In genomic region chr17:40557531-40558299, GRCh38 we compare ENCODE assay signal across 11 cellular contexts. TPM values are rescaled to one million over a fixed set of nuclear protein-coding genes. Genes with fewer than 3 reads are reported as not detected.
DNase-seq lines count a peak whose midpoint lies in the region; ATAC-seq and TF ChIP-seq lines count a peak whose summit lies in the region.
"Had no signal": no experiment of that assay in that cellular context is flagged by ENCODE, and none has a peak within 500 bp of the region (broad histone marks: within the 10 kb centered on the region; RNA-seq: fewer than 3 reads in every experiment).

No MANE protein-coding gene starts in this region.

- DNase-seq in NB4 (ENCODE audit: low read depth) (peak; percentile 67), esophagus squamous epithelium (lab: John Stamatoyannopoulos, UW) (no peak), ovary (peak in 4 of 5 donors; percentile 58 to 77 (median 70)), DMS79 treated with DMSO at 0.1 percent for 48 hours (lab: John Stamatoyannopoulos, UW) (no peak), T1000 (lab: John Stamatoyannopoulos, UW) (no peak)
- DNase-seq: mucosa of descending colon had no signal

- intact Hi-C loops in esophagus squamous epithelium (cut with DNase I): loop anchor here (5.0 to 10.0 kb wide), 2 partner anchors 115 to 253 kb away; partner anchors contain the start of genes IGFBP4 and RARA
- intact Hi-C loops in ovary (cut with DNase I): loop anchor here (2.0 to 10.0 kb wide), 6 partner anchors 85 to 253 kb away; partner anchors contain the start of genes IGFBP4 (in 1 of the 4) and RARA (in 1 of the 4)

- TF ChIP-seq EP300 in ovary (IDR thresholded peaks at IDR 0.05): no peak

- H3K36me3 ChIP-seq in BLaER1 (peaks cover 5% of the 10 kb centered on the region; the same call in 1 of the 2 replicates), esophagus squamous epithelium (no peaks in the 10 kb centered on the region), ovary (no peaks in the 10 kb centered on the region)

- H3K4me1 ChIP-seq in BLaER1 (peaks cover 99% of the 10 kb centered on the region), esophagus squamous epithelium (peaks cover 37 to 99% (median 60%) of the 10 kb centered on the region in 3 donors), ovary (ENCODE audit: insufficient read depth) (peaks cover 49% of the 10 kb centered on the region)

- TF ChIP-seq CTCF in NB4 (IDR thresholded peaks at IDR 0.05; ENCODE audit: low read depth, low read length) (no peak), esophagus squamous epithelium (IDR thresholded peaks at IDR 0.05) (no peak), ovary (IDR thresholded peaks at IDR 0.05) (no peak)

- H3K27ac ChIP-seq in BLaER1: peak overlapping the region; percentile 96
- peak overlapping the region; percentile 65 to 84 (median 84) for H3K27ac ChIP-seq in esophagus squamous epithelium
- H3K27ac ChIP-seq in ovary: peak overlapping the region in 1 of 2 donors; percentile 63
- H3K27ac ChIP-seq: HL-60 had no signal

- H3K9me3 ChIP-seq in BLaER1: no peaks in the 10 kb centered on the region
- H3K9me3 ChIP-seq in esophagus squamous epithelium: no peaks in the 10 kb centered on the region
- no peaks in the 10 kb centered on the region for H3K9me3 ChIP-seq in ovary
- H3K9me3 ChIP-seq: mucosa of descending colon had no signal

- no peaks in the 10 kb centered on the region for H3K27me3 ChIP-seq in BLaER1
- no peaks in the 10 kb centered on the region for H3K27me3 ChIP-seq in esophagus squamous epithelium
- H3K27me3 ChIP-seq in ovary: no peaks in the 10 kb centered on the region

- peak overlapping the region; percentile 98 for H3K4me2 ChIP-seq in BLaER1

- peak overlapping the region; percentile 55 for H3K4me3 ChIP-seq in BLaER1
- H3K4me3 ChIP-seq in NB4 (ENCODE audit: low read depth, low read length): no peak overlapping the region
- peak overlapping the region in 1 of 4 donors; percentile 19 for H3K4me3 ChIP-seq in esophagus squamous epithelium
- H3K4me3 ChIP-seq in ovary: no peak overlapping the region
- H3K4me3 ChIP-seq: mucosa of descending colon had no signal

- no peaks in the 10 kb centered on the region for H4K20me1 ChIP-seq in BLaER1

- no peak for ATAC-seq in HG03469 (IDR thresholded peaks at IDR 0.05; ENCODE audit: unreplicated experiment)
- ATAC-seq in GM19328 (IDR thresholded peaks at IDR 0.05; ENCODE audit: unreplicated experiment): no peak
- ATAC-seq: mucosa of descending colon had no signal

- peak overlapping the region; percentile 77 for H3K9ac ChIP-seq in BLaER1

- TF ChIP-seq POLR2A in NB4 (IDR thresholded peaks at IDR 0.05; ENCODE audit: extremely low read depth, insufficient read length): no peak
- no peak for TF ChIP-seq POLR2A in esophagus squamous epithelium (IDR thresholded peaks at IDR 0.05)
- TF ChIP-seq POLR2A in ovary (IDR thresholded peaks at IDR 0.05): no peak

- WGBS in esophagus squamous epithelium, 2 donors: 59 to 80% methylated on average over 1 to 4 of the region's 6 CpGs
- 46 to 48% (median 46%) methylated on average over 6 of the region's 6 CpGs for WGBS in ovary, 3 donors

RNA-seq across cellular contexts. Expression of gene CCR7, which starts 7.6 kb away (rescaled TPM):
- total RNA-seq in esophagus squamous epithelium: under 1 TPM in 3 of 4 donors, not detected in 1; 0.12 to 0.95 (median 0.53) TPM
- total RNA-seq in ovary: 1 to 10 TPM in 2 of 7 donors, under 1 TPM in 3, not detected in 2; 0.23 to 2.5 (median 0.37) TPM
- polyA plus RNA-seq in ovary: under 1 TPM; 0.18 to 0.60 TPM

RNA-seq across cellular contexts. Expression of gene TNS4, which starts 56.3 kb away (rescaled TPM):
- total RNA-seq in esophagus squamous epithelium: 100 to 1,000 TPM in 1 of 4 donors, 10 to 100 TPM in 3; 34.6 to 104 (median 71.1) TPM
- total RNA-seq in ovary: 1 to 10 TPM in 1 of 7 donors, under 1 TPM in 2, not detected in 4; 0.13 to 6.2 (median 0.95) TPM
- under 1 TPM in 1 of 2 donors, not detected in 1; 0.13 TPM for polyA plus RNA-seq in ovary
- total RNA-seq: dermis microvascular lymphatic vessel endothelial cell had no signal

Comparison
In these comparisons a context has a peak if more than half of its experiments do, and no peak if none do; other contexts are left out.
1. DNase-seq: peak in NB4 (single experiment) and ovary (4 of 5); none in esophagus squamous epithelium (single experiment), DMS79 treated with DMSO at 0.1 percent for 48 hours (single experiment) and T1000 (single experiment).
2. RNA of gene TNS4, which starts 56.3 kb away (total RNA-seq): 34.6 to 104 TPM in esophagus squamous epithelium; 0.13 to 6.2 TPM in ovary; every median in the first group is over 4 times any median in the second.